ENCODE assay signal across 5 cellular contexts in genomic region chr2:202934456-202934855, GRCh38.
"Had no signal": no experiment of that assay in that cellular context is flagged by ENCODE, and none has a peak within 500 bp of the region (broad histone marks: within the 10 kb centered on the region; RNA-seq: fewer than 3 reads in every experiment).

No MANE protein-coding gene starts in this region.

- H3K27me3 Mint-ChIP-seq: IgD-negative memory B cell had no signal

- H3K4me3 ChIP-seq: K562 had no signal

- H3K27ac ChIP-seq: HL-60 had no signal

- H3K27ac Mint-ChIP-seq: IgD-negative memory B cell had no signal

- H3K4me3 Mint-ChIP-seq: IgD-negative memory B cell had no signal

- ATAC-seq: HepG2, K562 had no signal

- DNase-seq: IMR-90 had no signal

- H3K9me3 Mint-ChIP-seq: IgD-negative memory B cell had no signal
